9 cellular contexts compared by ENCODE assay signal in the genomic region with DNA sequence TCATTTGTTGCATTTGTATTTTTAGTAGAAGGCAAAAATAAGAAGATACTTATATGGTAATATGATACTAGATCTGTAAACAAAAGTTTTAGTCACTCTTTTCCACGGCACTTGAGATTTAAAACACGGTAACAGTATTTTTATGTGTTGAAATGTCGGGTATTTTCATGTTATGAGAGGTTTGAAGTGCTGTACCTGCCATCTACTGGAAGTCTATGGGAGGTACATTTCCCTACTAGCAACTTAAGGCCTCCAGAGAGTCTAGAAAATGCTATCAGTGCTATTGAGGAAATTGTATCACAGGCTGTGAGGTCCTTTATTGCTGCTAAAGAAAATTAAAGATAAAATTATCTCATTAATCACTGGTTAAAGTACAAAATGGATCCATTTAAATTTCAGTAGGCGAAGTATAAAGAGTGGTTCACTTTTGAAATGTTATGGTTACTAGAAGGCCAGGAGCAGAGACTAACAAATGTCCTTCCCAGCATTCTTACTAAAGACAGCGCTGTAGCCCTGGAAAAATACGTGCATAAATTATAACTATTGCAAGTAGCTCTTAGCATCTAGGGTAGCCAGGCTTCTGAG.
DNase-seq lines count a peak whose midpoint lies in the region; ATAC-seq, FAIRE-seq and TF ChIP-seq lines count a peak whose summit lies in the region.
"Had no signal": no experiment of that assay in that cellular context is flagged by ENCODE, and none has a peak within 500 bp of the region (broad histone marks: within the 10 kb centered on the region; RNA-seq: fewer than 3 reads in every experiment).

No MANE protein-coding gene starts in this region.

- TF ChIP-seq CTCF in A549 (IDR thresholded peaks at IDR 0.05) (peak; percentile 72), MM.1S (IDR thresholded peaks at IDR 0.05; ENCODE audit: low read length) (peak; percentile 50), osteocyte (IDR thresholded peaks at IDR 0.05) (peak; percentile 83)

- no peak for FAIRE-seq in A549 (lab: Jason Lieb, UNC)

- H3K27ac Mint-ChIP-seq in osteocyte (ENCODE audit: unreplicated experiment): no peak overlapping the region

- H3F3A ChIP-seq in MM.1S (ENCODE audit: insufficient read depth, low read length): no peaks in the 10 kb centered on the region

- no peak for TF ChIP-seq POLR2A in A549 (IDR thresholded peaks at IDR 0.05; ENCODE audit: low read length)

- no peaks in the 10 kb centered on the region for H3K4me1 ChIP-seq in A549
- H3K4me1 ChIP-seq in MM.1S (ENCODE audit: low read length): no peaks in the 10 kb centered on the region

- ATAC-seq in A549 (peak; percentile 85), GM18907 (IDR thresholded peaks at IDR 0.05; ENCODE audit: unreplicated experiment) (peak; percentile 67), GM19397 (IDR thresholded peaks at IDR 0.05; ENCODE audit: unreplicated experiment) (no peak)

- no peaks in the 10 kb centered on the region for H3K4me1 Mint-ChIP-seq in osteocyte (ENCODE audit: unreplicated experiment)
- H3K4me1 Mint-ChIP-seq: central memory CD8-positive, alpha-beta T cell had no signal

- no peaks in the 10 kb centered on the region for H4K20me1 ChIP-seq in MM.1S (ENCODE audit: insufficient read depth, low read length)

- no peaks in the 10 kb centered on the region for H3K36me3 ChIP-seq in MM.1S (replicated peaks; ENCODE audit: insufficient read depth, low read length)

- H2AFZ ChIP-seq in MM.1S (ENCODE audit: low read length): no peak overlapping the region

- H3K4me3 Mint-ChIP-seq in osteocyte (ENCODE audit: unreplicated experiment): no peak overlapping the region
- H3K4me3 Mint-ChIP-seq: central memory CD8-positive, alpha-beta T cell had no signal

- H3K4me3 ChIP-seq in A549: no peak overlapping the region
- no peak overlapping the region for H3K4me3 ChIP-seq in MM.1S (ENCODE audit: low read length)

- H3K9me3 ChIP-seq in A549: no peaks in the 10 kb centered on the region
- no peaks in the 10 kb centered on the region for H3K9me3 ChIP-seq in MM.1S (replicated peaks; ENCODE audit: insufficient read depth, low read length)

- peak; percentile 18 to 64 for DNase-seq in A549 (ENCODE audit: low read depth in 1 of 2, low spot score in 1 of 2)
- DNase-seq in MM.1S: peak; percentile 35
- DNase-seq in SHP77 treated with DMSO at 0.1 percent for 48 hours (lab: John Stamatoyannopoulos, UW): peak; percentile 73
- DNase-seq in fibroblast of peridontal ligament (ENCODE audit: extremely low read depth): peak; percentile 90
- DNase-seq in osteocyte (ENCODE audit: extremely low spot score, unreplicated experiment): no peak
- no peak for DNase-seq in central memory CD4-positive, alpha-beta T cell

- H3K27ac ChIP-seq in A549 (no peak overlapping the region), MM.1S (ENCODE audit: low read length) (no peak overlapping the region)

- peaks cover 22% of the 10 kb centered on the region for H3K27me3 Mint-ChIP-seq in osteocyte (ENCODE audit: unreplicated experiment)
- H3K27me3 Mint-ChIP-seq: central memory CD8-positive, alpha-beta T cell had no signal

- no peaks in the 10 kb centered on the region for H3K27me3 ChIP-seq in MM.1S (replicated peaks; ENCODE audit: insufficient read depth, low read length)

- POLR2A ChIA-PET in A549 (lab: Yijun Ruan, JAX): no interaction called here

- H3K79me2 ChIP-seq in MM.1S (ENCODE audit: low read length): no peaks in the 10 kb centered on the region

- H3K9me3 Mint-ChIP-seq in osteocyte (ENCODE audit: unreplicated experiment): no peaks in the 10 kb centered on the region

- H3K4me2 ChIP-seq in A549 (peak overlapping the region; percentile 41; the same call in 2 of the 3 replicates), MM.1S (ENCODE audit: low read depth, low read length) (no peak overlapping the region)

- H3K36me3 Mint-ChIP-seq in osteocyte (ENCODE audit: unreplicated experiment): no peaks in the 10 kb centered on the region

- H3K9me2 ChIP-seq in MM.1S (replicated peaks; ENCODE audit: insufficient read depth, low read length): no peaks in the 10 kb centered on the region

- CTCF ChIA-PET in A549 (lab: Yijun Ruan, JAX): interaction anchor here (0.9 to 2.8 kb wide), 5 partner anchors 15 to 460 kb away, joined by 3 to 11 read pairs (median 3); no protein-coding TSS in a partner anchor

- H3K9ac ChIP-seq in MM.1S (ENCODE audit: low read length): no peak overlapping the region

- WGBS in A549 (ENCODE audit: missing lambda C conversion rate): 10% methylated on average over 6 of the region's 6 CpGs

- TF ChIP-seq EP300 in A549 (IDR thresholded peaks at IDR 0.05): no peak

- TF ChIP-seq RAD21 in A549 (conservative IDR thresholded peaks at IDR 0.05 in 1 of 2, IDR thresholded peaks at IDR 0.05 in 1 of 2): peak; percentile 77 to 79

TF ChIP-seq in A549, 52 proteins besides CTCF, POLR2A, EP300 and RAD21:
- no peak for TF ChIP-seq RFX5 (IDR thresholded peaks at IDR 0.05)
- peak; percentile 67; the same call in 2 of the 3 replicates for TF ChIP-seq SMC3 (IDR thresholded peaks at IDR 0.05)

Comparison
In these comparisons a context has a peak if more than half of its experiments do, and no peak if none do; other contexts are left out.
1. DNase-seq: peak in A549 (2 of 2), MM.1S (single experiment), SHP77 treated with DMSO at 0.1 percent for 48 hours (single experiment) and fibroblast of peridontal ligament (single experiment); none in osteocyte (single experiment) and central memory CD4-positive, alpha-beta T cell (single experiment).
2. Peak in every context shown above with its lines, with median percentiles within 50 percentile points of each other: CTCF ChIP-seq.